ENCODE assay signal across 9 cellular contexts in genomic region chr7:131219277-131220041, GRCh38.
DNase-seq lines count a peak whose midpoint lies in the region; ATAC-seq and TF ChIP-seq lines count a peak whose summit lies in the region.
"Had no signal": no experiment of that assay in that cellular context is flagged by ENCODE, and none has a peak within 500 bp of the region (broad histone marks: within the 10 kb centered on the region; RNA-seq: fewer than 3 reads in every experiment).

No MANE protein-coding gene starts in this region.

- H3K9me3 Mint-ChIP-seq in WTC11, result peaks cover 9% of the 10 kb centered on the region

- H3K36me3 Mint-ChIP-seq in WTC11, result no peaks in the 10 kb centered on the region

- H3K27me3 Mint-ChIP-seq in WTC11 (ENCODE audit: low read depth), result no peaks in the 10 kb centered on the region

- ATAC-seq in WTC11 (peak; percentile 93), GM18519 (IDR thresholded peaks at IDR 0.05; ENCODE audit: low FRiP score, unreplicated experiment) (no peak)

- peaks cover 38% of the 10 kb centered on the region for H3K4me1 Mint-ChIP-seq in WTC11

- no peak overlapping the region for H3K4me3 Mint-ChIP-seq in WTC11

- no peak overlapping the region for H3K4me3 ChIP-seq in H7 (ENCODE audit: insufficient read depth, low read depth, low read length)

- CTCF ChIA-PET in WTC11 (lab: Charles Lee), result no interaction called here

- H3K27me3 ChIP-seq in H7 (ENCODE audit: control insufficient read depth, insufficient read depth, low read length), result no peaks in the 10 kb centered on the region

- H3K36me3 ChIP-seq in H7 (replicated peaks; ENCODE audit: control insufficient read depth, insufficient read depth, low read length), result no peaks in the 10 kb centered on the region

- DNase-seq in H7, result peak; percentile 51
- DNase-seq in WTC11 (ENCODE audit: low spot score), result no peak
- DNase-seq in iPS-NIHi7 (ENCODE audit: extremely low spot score), result peak; percentile 65
- DNase-seq in NCI-H1417 (lab: John Stamatoyannopoulos, UW), result no peak
- no peak for DNase-seq in activated CD4-positive, alpha-beta T cell treated with anti-CD3 and anti-CD28 coated beads for 48 hours
- no peak for DNase-seq in NCI-H2029 treated with DMSO at 0.1 percent for 48 hours (lab: John Stamatoyannopoulos, UW)
- DNase-seq: activated T-cell treated with anti-CD3 and anti-CD28 coated beads, Interleukin-2, amount 50 U/mL, for 48 hours had no signal

- peak overlapping the region; percentile 91 for H3K27ac ChIP-seq in temporal lobe (ENCODE audit: low read depth, low read length)

- peak overlapping the region; percentile 92 for H3K27ac Mint-ChIP-seq in WTC11

- no peak for TF ChIP-seq CTCF in WTC11 (IDR thresholded peaks at IDR 0.05)

- POLR2A ChIA-PET in WTC11 (lab: Charles Lee), result no interaction called here

TF ChIP-seq in WTC11, 78 proteins besides CTCF, POLR2A, EP300 and RAD21:
- TF ChIP-seq IRF1 (CRISPR knock-in tag; IDR thresholded peaks at IDR 0.05) (no peak), ZSCAN18 (CRISPR knock-in tag; IDR thresholded peaks at IDR 0.05) (peak; percentile 83)

Comparison
In these comparisons a context has a peak if more than half of its experiments do, and no peak if none do; other contexts are left out.
1. DNase-seq: peak in H7 (single experiment) and iPS-NIHi7 (single experiment); none in WTC11 (single experiment), NCI-H1417 (0 of 3), activated CD4-positive, alpha-beta T cell treated with anti-CD3 and anti-CD28 coated beads for 48 hours (single experiment) and NCI-H2029 treated with DMSO at 0.1 percent for 48 hours (single experiment).